9 cellular contexts compared by ENCODE assay signal in the genomic region with DNA sequence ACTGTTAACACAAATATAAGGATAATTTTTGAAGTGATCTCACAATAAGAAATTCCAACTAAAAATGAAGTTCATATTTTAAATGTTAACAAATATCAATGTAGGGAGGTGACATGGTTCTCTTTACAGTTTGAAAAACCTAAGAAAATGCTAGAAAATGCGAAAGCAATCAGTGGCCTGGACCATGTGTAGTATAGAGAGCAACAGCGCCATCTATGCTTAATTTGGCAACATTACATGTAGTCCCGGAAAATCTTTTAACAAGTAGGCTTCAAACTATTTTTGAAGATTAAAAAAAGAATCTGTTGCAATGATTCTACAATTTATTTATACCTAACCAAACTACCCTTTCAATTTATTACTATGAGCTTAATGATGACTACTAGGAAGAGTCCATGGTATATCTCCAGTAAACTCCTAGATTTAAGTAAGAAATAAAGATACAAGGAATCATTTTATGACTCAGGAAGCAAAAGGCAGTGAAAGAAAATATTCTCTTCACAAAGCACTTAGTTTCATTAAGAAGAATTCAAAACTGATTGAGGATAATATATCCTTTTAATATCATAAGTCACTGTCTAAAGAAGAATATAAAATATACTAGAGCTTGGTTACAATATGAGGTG. TPM values are rescaled to one million over a fixed set of nuclear protein-coding genes. Genes with fewer than 3 reads are reported as not detected.
DNase-seq lines count a peak whose midpoint lies in the region; ATAC-seq, FAIRE-seq and TF ChIP-seq lines count a peak whose summit lies in the region.
"Had no signal": no experiment of that assay in that cellular context is flagged by ENCODE, and none has a peak within 500 bp of the region (broad histone marks: within the 10 kb centered on the region; RNA-seq: fewer than 3 reads in every experiment).

No MANE protein-coding gene starts in this region.

- peaks cover 21 to 33% of the 10 kb centered on the region in 2 experiments for H3K36me3 ChIP-seq in trophoblast cell (ENCODE audit: control insufficient read depth in 1 of 2, insufficient read depth in 2 of 2, low read length in 2 of 2)

- no peaks in the 10 kb centered on the region for H3K4me1 Mint-ChIP-seq in activated CD8-positive, alpha-beta memory T cell treated with anti-CD3 and anti-CD28 coated beads, Interleukin-2, amount 10 ng/mL, durations not matched to agents 7 days and 5 days

- H3K18ac ChIP-seq in trophoblast cell (ENCODE audit: low read length): no peak overlapping the region

- peak; percentile 85 for TF ChIP-seq CTCF in VCaP (conservative IDR thresholded peaks at IDR 0.05)

- no peak overlapping the region for H3K14ac ChIP-seq in trophoblast cell (ENCODE audit: low read length)

- no peaks in the 10 kb centered on the region for H3K9me3 ChIP-seq in trophoblast cell (ENCODE audit: insufficient read depth, low read depth, low read length)

- H2BK120ac ChIP-seq in trophoblast cell (ENCODE audit: insufficient read depth, low read length, poor library complexity): no peak overlapping the region

- H2AK5ac ChIP-seq in trophoblast cell (ENCODE audit: low read length): no peak overlapping the region

- no peak overlapping the region for H4K12ac ChIP-seq in trophoblast cell (ENCODE audit: low read depth, low read length)

- H4K8ac ChIP-seq in trophoblast cell (ENCODE audit: low read depth, low read length): no peak overlapping the region

- no peak overlapping the region for H2AFZ ChIP-seq in trophoblast cell (ENCODE audit: insufficient read depth, low read length, poor library complexity)

- peak; percentile 94 for FAIRE-seq in frontal cortex (lab: Jason Lieb, UNC)

- no peak overlapping the region for H3K4me2 ChIP-seq in trophoblast cell (ENCODE audit: low read length)

- H2BK5ac ChIP-seq in trophoblast cell (ENCODE audit: low read depth, low read length, poor library complexity): no peak overlapping the region

- no peaks in the 10 kb centered on the region for H3K79me2 ChIP-seq in trophoblast cell (ENCODE audit: control insufficient read depth, insufficient read depth, low read length, poor library complexity)

- peak; percentile 57 for ATAC-seq in activated CD8-positive, alpha-beta memory T cell treated with anti-CD3 and anti-CD28 coated beads, Interleukin-2, amount 10 ng/mL, durations not matched to agents 7 days and 5 days
- no peak for ATAC-seq in GM19328 (IDR thresholded peaks at IDR 0.05; ENCODE audit: unreplicated experiment)
- ATAC-seq in HG02623 (IDR thresholded peaks at IDR 0.05; ENCODE audit: unreplicated experiment): no peak

- no peaks in the 10 kb centered on the region for H3K9me3 Mint-ChIP-seq in activated CD8-positive, alpha-beta memory T cell treated with anti-CD3 and anti-CD28 coated beads, Interleukin-2, amount 10 ng/mL, durations not matched to agents 7 days and 5 days (ENCODE audit: low read depth)

- H3K4me1 ChIP-seq in trophoblast cell (ENCODE audit: control insufficient read depth in 1 of 2, insufficient read depth in 2 of 2, low read length in 2 of 2): no peaks in the 10 kb centered on the region

- WGBS in trophoblast cell (ENCODE audit: extremely low coverage, insufficient coverage, insufficient read length): no CpG with 5 or more reads among the region's 3 CpGs

- no peak overlapping the region for H3K23ac ChIP-seq in trophoblast cell (ENCODE audit: low read length)

- H3K27me3 ChIP-seq in trophoblast cell (ENCODE audit: insufficient read depth, low read length): no peaks in the 10 kb centered on the region

- H3K27ac ChIP-seq in VCaP (peak overlapping the region; percentile 66), trophoblast cell (ENCODE audit: low read depth, low read length) (no peak overlapping the region)

- H3K36me3 Mint-ChIP-seq in activated CD8-positive, alpha-beta memory T cell treated with anti-CD3 and anti-CD28 coated beads, Interleukin-2, amount 10 ng/mL, durations not matched to agents 7 days and 5 days: peaks cover 13% of the 10 kb centered on the region

- no peak overlapping the region for H3K9ac ChIP-seq in trophoblast cell (ENCODE audit: low read length)

- no peaks in the 10 kb centered on the region for H3K27me3 Mint-ChIP-seq in activated CD8-positive, alpha-beta memory T cell treated with anti-CD3 and anti-CD28 coated beads, Interleukin-2, amount 10 ng/mL, durations not matched to agents 7 days and 5 days

- H4K91ac ChIP-seq in trophoblast cell (ENCODE audit: low read depth, low read length): no peak overlapping the region

- no peak for DNase-seq in activated CD8-positive, alpha-beta memory T cell treated with anti-CD3 and anti-CD28 coated beads, Interleukin-2, amount 10 ng/mL, durations not matched to agents 7 days and 5 days
- no peak for DNase-seq in activated CD8-positive, alpha-beta memory T cell treated with anti-CD3 and anti-CD28 coated beads for 24 hours
- DNase-seq in NCI-H1417 (lab: John Stamatoyannopoulos, UW) (peak; percentile 5 to 67 (median 8)), frontal cortex (ENCODE audit: low spot score in 2 of 2) (peak; percentile 30 to 39), trophoblast cell (peak; percentile 14 to 77)

- H3K4ac ChIP-seq in trophoblast cell (ENCODE audit: low read depth, low read length): no peak overlapping the region

- H3K27ac Mint-ChIP-seq in activated CD8-positive, alpha-beta memory T cell treated with anti-CD3 and anti-CD28 coated beads, Interleukin-2, amount 10 ng/mL, durations not matched to agents 7 days and 5 days: no peak overlapping the region

- no peaks in the 10 kb centered on the region for H3K79me1 ChIP-seq in trophoblast cell (ENCODE audit: low read length)

- H3K4me3 Mint-ChIP-seq in activated CD8-positive, alpha-beta memory T cell treated with anti-CD3 and anti-CD28 coated beads, Interleukin-2, amount 10 ng/mL, durations not matched to agents 7 days and 5 days: no peak overlapping the region

- no peak overlapping the region for H2BK12ac ChIP-seq in trophoblast cell (ENCODE audit: low read length)

- no peak overlapping the region for H3K4me3 ChIP-seq in trophoblast cell (ENCODE audit: low read depth, low read length)

- CTCF ChIA-PET in activated CD8-positive, alpha-beta memory T cell treated with anti-CD3 and anti-CD28 coated beads, Interleukin-2, amount 10 ng/mL, durations not matched to agents 7 days and 5 days (lab: Charles Lee): interaction anchor here (0.7 to 3.7 kb wide), 19 partner anchors 9 to 168 kb away, joined by 3 to 21 read pairs (median 4); no protein-coding TSS in a partner anchor

RNA-seq across cellular contexts. Expression of gene NDUFA10, which starts 33.3 kb away (rescaled TPM):
- 100 to 1,000 TPM; 125 to 129 TPM for total RNA-seq in activated CD8-positive, alpha-beta memory T cell treated with anti-CD3 and anti-CD28 coated beads, Interleukin-2, amount 10 ng/mL, durations not matched to agents 7 days and 5 days
- 84.8 TPM for total RNA-seq in frontal cortex
- 79.6 and 81.1 TPM in 2 replicates for polyA plus RNA-seq in trophoblast cell (2013)

RNA-seq across cellular contexts. Expression of gene OR6B2, which starts 38.4 kb away (rescaled TPM):
- total RNA-seq in activated CD8-positive, alpha-beta memory T cell treated with anti-CD3 and anti-CD28 coated beads, Interleukin-2, amount 10 ng/mL, durations not matched to agents 7 days and 5 days: not detected
- not detected for total RNA-seq in frontal cortex
- polyA plus RNA-seq in trophoblast cell (2013): not detected in 2 replicates
- total RNA-seq: subcutaneous adipose tissue had no signal

Comparison
In these comparisons a context has a peak if more than half of its experiments do, and no peak if none do; other contexts are left out.
1. DNase-seq: peak in NCI-H1417 (3 of 3), frontal cortex (2 of 2) and trophoblast cell (2 of 2); none in activated CD8-positive, alpha-beta memory T cell treated with anti-CD3 and anti-CD28 coated beads, Interleukin-2, amount 10 ng/mL, durations not matched to agents 7 days and 5 days (single experiment) and activated CD8-positive, alpha-beta memory T cell treated with anti-CD3 and anti-CD28 coated beads for 24 hours (single experiment).